10 cellular contexts compared by ENCODE assay signal in genomic region chr16:27450836-27451341, GRCh38. TPM values are rescaled to one million over a fixed set of nuclear protein-coding genes. Genes with fewer than 3 reads are reported as not detected.
DNase-seq lines count a peak whose midpoint lies in the region; ATAC-seq, FAIRE-seq and TF ChIP-seq lines count a peak whose summit lies in the region.
"Had no signal": no experiment of that assay in that cellular context is flagged by ENCODE, and none has a peak within 500 bp of the region (broad histone marks: within the 10 kb centered on the region; RNA-seq: fewer than 3 reads in every experiment).

No MANE protein-coding gene starts in this region.

- no peak overlapping the region for H3K4me3 Mint-ChIP-seq in H9
- H3K4me3 Mint-ChIP-seq in CD14-positive monocyte, result peak overlapping the region in 1 of 2 donors; percentile 35

- H2BK5ac ChIP-seq in H9 (ENCODE audit: insufficient read length, low read length), result no peak overlapping the region

- H3K18ac ChIP-seq in H9 (ENCODE audit: insufficient read length, low read depth, low read length), result no peak overlapping the region

- H2BK20ac ChIP-seq in H9 (ENCODE audit: low read depth, low read length, poor library complexity, severe bottlenecking), result no peak overlapping the region

- intact Hi-C loops in CD14-positive monocyte (cut with micrococcal nuclease), result loop anchor here in 1 of 2 donors (10.0 kb wide), 1 partner anchor 1616 kb away; no protein-coding TSS in a partner anchor

- no peak overlapping the region; a peak in 1 of 7 replicates for H3K27ac Mint-ChIP-seq in H9
- H3K27ac Mint-ChIP-seq in CD14-positive monocyte, result peak overlapping the region in 1 of 7 donors; percentile 37

- no peak overlapping the region for H3K9ac ChIP-seq in H9 (ENCODE audit: extremely low read depth, insufficient read length, low read length)

- no peaks in the 10 kb centered on the region for H3K79me1 ChIP-seq in H9 (ENCODE audit: insufficient read depth, low read depth, low read length, poor library complexity, severe bottlenecking)

- no peaks in the 10 kb centered on the region for H3K79me2 ChIP-seq in H9 (ENCODE audit: insufficient read depth, low read length)

- no peak overlapping the region for H3K23ac ChIP-seq in H9 (ENCODE audit: insufficient read length, low read depth, low read length)

- H3K9me3 Mint-ChIP-seq in H9 (peaks cover 6 to 8% of the 10 kb centered on the region in 2 experiments), CD14-positive monocyte (peaks cover 4 to 21% (median 12%) of the 10 kb centered on the region in 7 donors)

- peak; percentile 40 for ATAC-seq in GM21619 (IDR thresholded peaks at IDR 0.05; ENCODE audit: unreplicated experiment)

- no peaks in the 10 kb centered on the region for H3K9me3 ChIP-seq in H9 (ENCODE audit: control insufficient read depth, low read depth, low read length)
- H3K9me3 ChIP-seq: neutrophil had no signal

- no peak overlapping the region for H2BK15ac ChIP-seq in H9 (ENCODE audit: low read depth, low read length)

- TF ChIP-seq CTCF in H9 (conservative IDR thresholded peaks at IDR 0.05) (no peak), CD14-positive monocyte (IDR thresholded peaks at IDR 0.05) (no peak)

- H3K4me1 ChIP-seq in H9 (ENCODE audit: insufficient read depth, low read length), result no peaks in the 10 kb centered on the region

- DNase-seq in GM18507 (ENCODE audit: extremely low spot score, insufficient read length, low read depth) (peak; percentile 40), NOMO-1 treated with DMSO at 0.1 percent for 48 hours (lab: John Stamatoyannopoulos, UW; ENCODE audit: unreplicated experiment) (peak; percentile 45), kidney glomerular epithelial cell (lab: John Stamatoyannopoulos, UW) (peak; percentile 35), NCI-H187 treated with DMSO at 0.1 percent for 48 hours (lab: John Stamatoyannopoulos, UW) (no peak), NCI-H128 (lab: John Stamatoyannopoulos, UW; ENCODE audit: unreplicated experiment) (no peak), H9 (no peak), CD14-positive monocyte (ENCODE audit: low spot score) (no peak)
- DNase-seq: NCI-H2081 had no signal

- H2BK12ac ChIP-seq in H9 (ENCODE audit: insufficient read length, low read depth, low read length), result no peak overlapping the region

- H3K4me2 ChIP-seq in H9 (ENCODE audit: insufficient read depth, insufficient read length, low read length), result no peak overlapping the region

- H3K23me2 ChIP-seq in H9 (ENCODE audit: insufficient read length, low read depth, low read length, poor library complexity, severe bottlenecking), result no peaks in the 10 kb centered on the region

- H3K36me3 Mint-ChIP-seq in H9 (ENCODE audit: insufficient read depth in 1 of 3, low read depth in 3 of 3) (peaks cover 0 to 6% (median 5%) of the 10 kb centered on the region in 3 experiments; a peak in 5 of 7 replicates), CD14-positive monocyte (peaks cover 0 to 8% of the 10 kb centered on the region in 2 donors)

- H3K27me3 Mint-ChIP-seq in H9 (ENCODE audit: low read depth), result no peaks in the 10 kb centered on the region
- peaks cover 32 to 58% (median 34%) of the 10 kb centered on the region in 3 donors for H3K27me3 Mint-ChIP-seq in CD14-positive monocyte (ENCODE audit: low read depth in 3 of 3)

- FAIRE-seq in GM18507 (lab: Jason Lieb, UNC), result peak; percentile 84

- peaks cover 2% of the 10 kb centered on the region for H4K20me1 ChIP-seq in H9 (ENCODE audit: control insufficient read depth, insufficient read depth, insufficient read length)

- H3K27me3 ChIP-seq in H9 (ENCODE audit: insufficient read depth, low read length), result no peaks in the 10 kb centered on the region

- H3K56ac ChIP-seq in H9 (ENCODE audit: insufficient read length, low read depth, low read length), result no peak overlapping the region

- no peak overlapping the region for H4K91ac ChIP-seq in H9 (ENCODE audit: insufficient read length, low read depth, low read length)

- H3K4ac ChIP-seq in H9 (ENCODE audit: low read depth, low read length), result no peak overlapping the region

- no peak overlapping the region for H3T11ph ChIP-seq in H9 (ENCODE audit: low read length)

- no peak overlapping the region for H3K27ac ChIP-seq in H9 (ENCODE audit: insufficient read length, low read depth, low read length)
- H3K27ac ChIP-seq: neutrophil had no signal

- no peak overlapping the region for H2AK5ac ChIP-seq in H9 (ENCODE audit: insufficient read length, low read length)

- no peak overlapping the region for H4K5ac ChIP-seq in H9 (ENCODE audit: insufficient read length, low read depth, low read length)

- H3K4me1 Mint-ChIP-seq in H9 (peaks cover 2 to 3% of the 10 kb centered on the region in 2 experiments; a peak in 2 of 4 replicates), CD14-positive monocyte (peaks cover 19% of the 10 kb centered on the region)

- H4K8ac ChIP-seq in H9 (replicated peaks; ENCODE audit: insufficient read length, low read depth, low read length), result no peak overlapping the region

- WGBS in H9 (ENCODE audit: extremely low coverage, insufficient read length, low lambda C conversion rate), result no CpG with 5 or more reads among the region's 9 CpGs

- H2BK120ac ChIP-seq in H9 (ENCODE audit: low read depth, low read length, poor library complexity, severe bottlenecking), result no peak overlapping the region

- no peak overlapping the region for H3K14ac ChIP-seq in H9 (ENCODE audit: insufficient read depth, low read length)

- no peak overlapping the region for H2AFZ ChIP-seq in H9 (ENCODE audit: low read length)

RNA-seq across cellular contexts. Expression of gene IL21R, which starts 48.9 kb away (rescaled TPM):
- 0.07 and 0.11 TPM in 2 replicates for total RNA-seq in H9 (2021)
- polyA plus RNA-seq in CD14-positive monocyte, result 1 to 10 TPM; 1.0 to 1.7 TPM

Comparison
In these comparisons a context has a peak if more than half of its experiments do, and no peak if none do; other contexts are left out.
1. DNase-seq: peak in GM18507 (single experiment), NOMO-1 treated with DMSO at 0.1 percent for 48 hours (single experiment) and kidney glomerular epithelial cell (single experiment); none in NCI-H187 treated with DMSO at 0.1 percent for 48 hours (single experiment), NCI-H128 (single experiment), H9 (single experiment) and CD14-positive monocyte (single experiment).